ENCODE assay signal across 2 cellular contexts in the genomic region with DNA sequence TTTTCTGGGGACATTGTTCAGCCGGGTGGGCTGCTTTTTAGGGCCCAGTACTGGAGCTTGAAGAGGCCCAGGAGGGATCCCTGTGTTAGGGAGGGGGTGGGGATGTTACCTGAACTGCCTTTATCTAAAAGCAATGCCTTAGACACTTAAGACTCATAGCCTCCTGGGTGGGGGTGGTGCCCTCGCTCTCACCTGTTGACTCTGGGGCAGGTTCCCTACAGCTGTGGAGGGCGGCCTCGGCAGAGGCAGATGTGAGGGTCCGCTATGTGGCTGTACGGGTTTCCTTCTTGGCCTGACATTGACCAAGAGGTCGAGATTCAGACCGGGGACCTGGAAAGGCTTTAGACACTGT.
TF ChIP-seq lines count a peak whose summit lies in the region.

No MANE protein-coding gene starts in this region.

TF ChIP-seq in GM23338, 12 proteins besides CTCF, POLR2A, EP300 and RAD21 (continues in another document):
- TF ChIP-seq, protein P1, sequence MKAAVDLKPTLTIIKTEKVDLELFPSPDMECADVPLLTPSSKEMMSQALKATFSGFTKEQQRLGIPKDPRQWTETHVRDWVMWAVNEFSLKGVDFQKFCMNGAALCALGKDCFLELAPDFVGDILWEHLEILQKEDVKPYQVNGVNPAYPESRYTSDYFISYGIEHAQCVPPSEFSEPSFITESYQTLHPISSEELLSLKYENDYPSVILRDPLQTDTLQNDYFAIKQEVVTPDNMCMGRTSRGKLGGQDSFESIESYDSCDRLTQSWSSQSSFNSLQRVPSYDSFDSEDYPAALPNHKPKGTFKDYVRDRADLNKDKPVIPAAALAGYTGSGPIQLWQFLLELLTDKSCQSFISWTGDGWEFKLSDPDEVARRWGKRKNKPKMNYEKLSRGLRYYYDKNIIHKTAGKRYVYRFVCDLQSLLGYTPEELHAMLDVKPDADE (IDR thresholded peaks at IDR 0.05): no peak
- TF ChIP-seq JUNB (IDR thresholded peaks at IDR 0.05; ENCODE audit: unreplicated experiment): no peak
- no peak for TF ChIP-seq CREB1 (CRISPR knock-in tag; IDR thresholded peaks at IDR 0.05; ENCODE audit: low read depth)
- no peak for TF ChIP-seq EZH2phosphoT487 (IDR thresholded peaks at IDR 0.05; ENCODE audit: unreplicated experiment)
- TF ChIP-seq POLR2AphosphoS5 (IDR thresholded peaks at IDR 0.05; ENCODE audit: low read depth): no peak
- TF ChIP-seq NANOG (IDR thresholded peaks at IDR 0.05; ENCODE audit: borderline replicate concordance): no peak
- TF ChIP-seq, protein P2, sequence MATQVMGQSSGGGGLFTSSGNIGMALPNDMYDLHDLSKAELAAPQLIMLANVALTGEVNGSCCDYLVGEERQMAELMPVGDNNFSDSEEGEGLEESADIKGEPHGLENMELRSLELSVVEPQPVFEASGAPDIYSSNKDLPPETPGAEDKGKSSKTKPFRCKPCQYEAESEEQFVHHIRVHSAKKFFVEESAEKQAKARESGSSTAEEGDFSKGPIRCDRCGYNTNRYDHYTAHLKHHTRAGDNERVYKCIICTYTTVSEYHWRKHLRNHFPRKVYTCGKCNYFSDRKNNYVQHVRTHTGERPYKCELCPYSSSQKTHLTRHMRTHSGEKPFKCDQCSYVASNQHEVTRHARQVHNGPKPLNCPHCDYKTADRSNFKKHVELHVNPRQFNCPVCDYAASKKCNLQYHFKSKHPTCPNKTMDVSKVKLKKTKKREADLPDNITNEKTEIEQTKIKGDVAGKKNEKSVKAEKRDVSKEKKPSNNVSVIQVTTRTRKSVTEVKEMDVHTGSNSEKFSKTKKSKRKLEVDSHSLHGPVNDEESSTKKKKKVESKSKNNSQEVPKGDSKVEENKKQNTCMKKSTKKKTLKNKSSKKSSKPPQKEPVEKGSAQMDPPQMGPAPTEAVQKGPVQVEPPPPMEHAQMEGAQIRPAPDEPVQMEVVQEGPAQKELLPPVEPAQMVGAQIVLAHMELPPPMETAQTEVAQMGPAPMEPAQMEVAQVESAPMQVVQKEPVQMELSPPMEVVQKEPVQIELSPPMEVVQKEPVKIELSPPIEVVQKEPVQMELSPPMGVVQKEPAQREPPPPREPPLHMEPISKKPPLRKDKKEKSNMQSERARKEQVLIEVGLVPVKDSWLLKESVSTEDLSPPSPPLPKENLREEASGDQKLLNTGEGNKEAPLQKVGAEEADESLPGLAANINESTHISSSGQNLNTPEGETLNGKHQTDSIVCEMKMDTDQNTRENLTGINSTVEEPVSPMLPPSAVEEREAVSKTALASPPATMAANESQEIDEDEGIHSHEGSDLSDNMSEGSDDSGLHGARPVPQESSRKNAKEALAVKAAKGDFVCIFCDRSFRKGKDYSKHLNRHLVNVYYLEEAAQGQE (IDR thresholded peaks at IDR 0.05; ENCODE audit: unreplicated experiment): no peak
- no peak for TF ChIP-seq EZH2 (IDR thresholded peaks at IDR 0.05; ENCODE audit: low read depth, unreplicated experiment)
- TF ChIP-seq ZNF114 (CRISPR knock-in tag; IDR thresholded peaks at IDR 0.05): no peak
- TF ChIP-seq ZNF331 (CRISPR knock-in tag; IDR thresholded peaks at IDR 0.05; ENCODE audit: low read depth): no peak

TF ChIP-seq in GM12878, 131 proteins besides CTCF, POLR2A, EP300 and RAD21:
- no peak for TF ChIP-seq SP1 (IDR thresholded peaks at IDR 0.05; ENCODE audit: low read depth, low read length)
- no peak for TF ChIP-seq RELA (IDR thresholded peaks at IDR 0.05; ENCODE audit: borderline replicate concordance, partially characterized antibody)
- no peak for TF ChIP-seq NRF1 (conservative IDR thresholded peaks at IDR 0.05; ENCODE audit: low read depth, low read length)
- TF ChIP-seq, protein P3, sequence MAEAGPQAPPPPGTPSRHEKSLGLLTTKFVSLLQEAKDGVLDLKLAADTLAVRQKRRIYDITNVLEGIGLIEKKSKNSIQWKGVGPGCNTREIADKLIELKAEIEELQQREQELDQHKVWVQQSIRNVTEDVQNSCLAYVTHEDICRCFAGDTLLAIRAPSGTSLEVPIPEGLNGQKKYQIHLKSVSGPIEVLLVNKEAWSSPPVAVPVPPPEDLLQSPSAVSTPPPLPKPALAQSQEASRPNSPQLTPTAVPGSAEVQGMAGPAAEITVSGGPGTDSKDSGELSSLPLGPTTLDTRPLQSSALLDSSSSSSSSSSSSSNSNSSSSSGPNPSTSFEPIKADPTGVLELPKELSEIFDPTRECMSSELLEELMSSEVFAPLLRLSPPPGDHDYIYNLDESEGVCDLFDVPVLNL (IDR thresholded peaks at IDR 0.05; ENCODE audit: low read depth, low read length): no peak
- no peak for TF ChIP-seq KLF5 (IDR thresholded peaks at IDR 0.05; ENCODE audit: partially characterized antibody)
- TF ChIP-seq TARDBP (IDR thresholded peaks at IDR 0.05; ENCODE audit: borderline replicate concordance): no peak
- TF ChIP-seq YY1 (IDR thresholded peaks at IDR 0.05; ENCODE audit: low read depth, low read length): no peak
- no peak for TF ChIP-seq PML (IDR thresholded peaks at IDR 0.05; ENCODE audit: low read length)
- no peak for TF ChIP-seq BHLHE40 (IDR thresholded peaks at IDR 0.05; ENCODE audit: borderline replicate concordance in 1 of 2, low read depth in 2 of 2, low read length in 1 of 2)
- TF ChIP-seq, protein P4, sequence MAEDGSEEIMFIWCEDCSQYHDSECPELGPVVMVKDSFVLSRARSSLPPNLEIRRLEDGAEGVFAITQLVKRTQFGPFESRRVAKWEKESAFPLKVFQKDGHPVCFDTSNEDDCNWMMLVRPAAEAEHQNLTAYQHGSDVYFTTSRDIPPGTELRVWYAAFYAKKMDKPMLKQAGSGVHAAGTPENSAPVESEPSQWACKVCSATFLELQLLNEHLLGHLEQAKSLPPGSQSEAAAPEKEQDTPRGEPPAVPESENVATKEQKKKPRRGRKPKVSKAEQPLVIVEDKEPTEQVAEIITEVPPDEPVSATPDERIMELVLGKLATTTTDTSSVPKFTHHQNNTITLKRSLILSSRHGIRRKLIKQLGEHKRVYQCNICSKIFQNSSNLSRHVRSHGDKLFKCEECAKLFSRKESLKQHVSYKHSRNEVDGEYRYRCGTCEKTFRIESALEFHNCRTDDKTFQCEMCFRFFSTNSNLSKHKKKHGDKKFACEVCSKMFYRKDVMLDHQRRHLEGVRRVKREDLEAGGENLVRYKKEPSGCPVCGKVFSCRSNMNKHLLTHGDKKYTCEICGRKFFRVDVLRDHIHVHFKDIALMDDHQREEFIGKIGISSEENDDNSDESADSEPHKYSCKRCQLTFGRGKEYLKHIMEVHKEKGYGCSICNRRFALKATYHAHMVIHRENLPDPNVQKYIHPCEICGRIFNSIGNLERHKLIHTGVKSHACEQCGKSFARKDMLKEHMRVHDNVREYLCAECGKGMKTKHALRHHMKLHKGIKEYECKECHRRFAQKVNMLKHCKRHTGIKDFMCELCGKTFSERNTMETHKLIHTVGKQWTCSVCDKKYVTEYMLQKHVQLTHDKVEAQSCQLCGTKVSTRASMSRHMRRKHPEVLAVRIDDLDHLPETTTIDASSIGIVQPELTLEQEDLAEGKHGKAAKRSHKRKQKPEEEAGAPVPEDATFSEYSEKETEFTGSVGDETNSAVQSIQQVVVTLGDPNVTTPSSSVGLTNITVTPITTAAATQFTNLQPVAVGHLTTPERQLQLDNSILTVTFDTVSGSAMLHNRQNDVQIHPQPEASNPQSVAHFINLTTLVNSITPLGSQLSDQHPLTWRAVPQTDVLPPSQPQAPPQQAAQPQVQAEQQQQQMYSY (CRISPR knock-in tag; IDR thresholded peaks at IDR 0.05): no peak
TF ChIP-seq in GM12878: peak in this region for 0.
